7 cellular contexts compared by ENCODE assay signal in the genomic region with DNA sequence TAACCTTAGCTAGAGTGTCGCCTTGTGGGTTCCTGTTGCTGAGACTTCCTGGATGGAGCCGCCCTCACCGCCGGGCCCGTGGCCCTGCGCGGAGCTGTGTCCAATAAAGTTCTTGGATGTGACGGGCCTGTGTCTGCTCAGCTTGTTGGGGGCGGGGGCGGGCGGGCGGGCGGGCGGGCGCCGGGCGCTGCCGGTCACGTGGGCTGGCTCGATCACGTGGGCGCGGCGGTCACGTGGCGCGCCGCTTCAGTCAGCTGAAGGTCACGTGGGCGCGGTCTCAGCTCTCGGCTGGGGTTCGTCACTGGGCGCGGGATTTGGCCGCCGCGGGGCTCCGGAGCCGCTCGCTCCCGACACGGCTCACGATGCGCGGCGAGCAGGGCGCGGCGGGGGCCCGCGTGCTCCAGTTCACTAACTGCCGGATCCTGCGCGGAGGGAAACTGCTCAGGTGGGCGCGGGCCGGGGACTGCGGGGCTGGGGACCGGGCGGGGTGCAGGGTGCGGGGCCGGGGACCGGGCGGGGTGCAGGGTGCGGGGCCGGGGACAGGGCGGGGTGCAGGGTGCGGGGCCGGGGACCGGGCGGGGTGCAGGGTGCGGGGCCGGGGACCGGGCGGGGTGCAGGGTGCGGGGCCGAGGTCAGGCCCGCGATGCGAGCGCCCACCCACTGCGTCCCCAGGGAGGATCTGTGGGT. TPM values are rescaled to one million over a fixed set of nuclear protein-coding genes. Genes with fewer than 3 reads are reported as not detected.
DNase-seq lines count a peak whose midpoint lies in the region; FAIRE-seq lines count a peak whose summit lies in the region.

A gene with protein sequence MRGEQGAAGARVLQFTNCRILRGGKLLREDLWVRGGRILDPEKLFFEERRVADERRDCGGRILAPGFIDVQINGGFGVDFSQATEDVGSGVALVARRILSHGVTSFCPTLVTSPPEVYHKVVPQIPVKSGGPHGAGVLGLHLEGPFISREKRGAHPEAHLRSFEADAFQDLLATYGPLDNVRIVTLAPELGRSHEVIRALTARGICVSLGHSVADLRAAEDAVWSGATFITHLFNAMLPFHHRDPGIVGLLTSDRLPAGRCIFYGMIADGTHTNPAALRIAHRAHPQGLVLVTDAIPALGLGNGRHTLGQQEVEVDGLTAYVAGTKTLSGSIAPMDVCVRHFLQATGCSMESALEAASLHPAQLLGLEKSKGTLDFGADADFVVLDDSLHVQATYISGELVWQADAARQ (plus strand): TSS at position 275 of the 687 bp plus-strand sequence. CDS start 88 bp downstream, at position 363.

- H3K4me3 ChIP-seq in HUES64 (ENCODE audit: low read length): peak within 1 kb of the TSS; percentile 70

- H3K4me1 ChIP-seq in HUES64 (ENCODE audit: insufficient read depth, low read length): peaks cover 11% of the 10 kb centered on the region; the same call in 1 of the 2 replicates

- peak within 1 kb of the TSS; percentile 62; the same call in 1 of the 2 replicates for H3K27ac ChIP-seq in HUES64 (ENCODE audit: low read depth, low read length)

- no peaks in the 10 kb centered on the region for H3K9me3 ChIP-seq in HUES64 (ENCODE audit: insufficient read depth, low read depth, low read length)

- FAIRE-seq in GM18507 (lab: Jason Lieb, UNC): peak; percentile 59

- no peaks in the 10 kb centered on the region for H3K27me3 ChIP-seq in HUES64 (ENCODE audit: insufficient read depth, low read length)

- peaks cover 30% of the 10 kb centered on the region for H3K36me3 ChIP-seq in HUES64 (ENCODE audit: insufficient read depth, low read length)

- under 1% methylated on average over 81 of the region's 83 CpGs for WGBS in HUES64

- H3K9ac ChIP-seq in HUES64 (ENCODE audit: low read depth, low read length): peak within 1 kb of the TSS; percentile 88

- DNase-seq in GM18507 (ENCODE audit: extremely low spot score, insufficient read length, low read depth) (peak; percentile 93), OCI-M1 (lab: John Stamatoyannopoulos, UW) (peak; percentile 94), activated T-cell treated with anti-CD3 and anti-CD28 coated beads for 1 hour (ENCODE audit: low read depth) (peak; percentile 86), epidermal melanocyte (ENCODE audit: insufficient read length, low spot score) (peak; percentile 99), middle frontal gyrus (ENCODE audit: extremely low spot score, low spot score) (peak; percentile 69)
- peak; percentile 78 to 83 for DNase-seq in stimulated activated CD8-positive, alpha-beta memory T cell treated with anti-CD3 and anti-CD28 coated beads, Interleukin-15, amount 100 ng/mL, for 48 hours (ENCODE audit: low read depth in 2 of 2)

RNA-seq across cellular contexts. Expression of the gene that starts here (rescaled TPM):
- polyA plus RNA-seq in HUES64 (2013, experiment 1 of 2): 30.3 TPM
- polyA plus RNA-seq in HUES64 (2013, experiment 2 of 2): 19.7 TPM

Comparison
In these comparisons a context has a peak if more than half of its experiments do, and no peak if none do; other contexts are left out.
1. Peak in every context shown above with its lines: DNase-seq, H3K4me3 ChIP-seq and H3K27ac ChIP-seq.